In genomic region chr2:3376821-3377220, GRCh38 we compare ENCODE assay signal across 8 cellular contexts. TPM values are rescaled to one million over a fixed set of nuclear protein-coding genes. Genes with fewer than 3 reads are reported as not detected.
DNase-seq lines count a peak whose midpoint lies in the region; ATAC-seq and TF ChIP-seq lines count a peak whose summit lies in the region.

No MANE protein-coding gene starts in this region.

- H3K9me3 ChIP-seq in adipocyte (ENCODE audit: control insufficient read depth, low read length) (no peaks in the 10 kb centered on the region), liver (ENCODE audit: control insufficient read depth in 4 of 4, low read length in 3 of 4) (no peaks in the 10 kb centered on the region), thymus (ENCODE audit: control insufficient read depth) (no peaks in the 10 kb centered on the region)

- no peak for TF ChIP-seq RAD21 in liver (IDR thresholded peaks at IDR 0.05)

- H3K27me3 Mint-ChIP-seq in activated T-cell treated with anti-CD3 and anti-CD28 coated beads, Interleukin-2, amount 50 U/mL, for 72 hours (ENCODE audit: low read depth): no peaks in the 10 kb centered on the region

- peak overlapping the region; percentile 97 to 99 for H3K4me3 Mint-ChIP-seq in activated T-cell treated with anti-CD3 and anti-CD28 coated beads, Interleukin-2, amount 50 U/mL, for 72 hours

- peak overlapping the region; percentile 95 for H3K27ac Mint-ChIP-seq in activated T-cell treated with anti-CD3 and anti-CD28 coated beads, Interleukin-2, amount 50 U/mL, for 72 hours

- H3K4me1 Mint-ChIP-seq in activated T-cell treated with anti-CD3 and anti-CD28 coated beads, Interleukin-2, amount 50 U/mL, for 72 hours (ENCODE audit: low read depth): peaks cover 38% of the 10 kb centered on the region

- no peak for TF ChIP-seq CTCF in liver (IDR thresholded peaks at IDR 0.05; ENCODE audit: low read depth, low read length, missing input control)

- peaks cover 0 to 1% of the 10 kb centered on the region in 2 donors for H3K9me3 Mint-ChIP-seq in activated T-cell treated with anti-CD3 and anti-CD28 coated beads, Interleukin-2, amount 50 U/mL, for 72 hours

- ATAC-seq in activated T-cell treated with anti-CD3 and anti-CD28 coated beads, Interleukin-2, amount 50 U/mL, for 72 hours (replicated peaks in 1 of 2): no peak
- ATAC-seq in GM18519 (IDR thresholded peaks at IDR 0.05; ENCODE audit: low FRiP score, unreplicated experiment): no peak
- no peak for ATAC-seq in HG03280 (IDR thresholded peaks at IDR 0.05; ENCODE audit: unreplicated experiment)

- H3K4me3 ChIP-seq in adipocyte (ENCODE audit: low read length) (peak overlapping the region; percentile 93), liver (ENCODE audit: low read depth in 1 of 3, low read length in 3 of 3) (peak overlapping the region; percentile 93 to 99 (median 96)), thymus (ENCODE audit: low read length) (peak overlapping the region; percentile 81)

- CTCF ChIA-PET in HEK293T (lab: Yijun Ruan, JAX): no interaction called here

- H3K36me3 ChIP-seq in adipocyte (ENCODE audit: control insufficient read depth, insufficient read depth, low read length, severe bottlenecking): peaks cover 3% of the 10 kb centered on the region
- H3K36me3 ChIP-seq in liver (ENCODE audit: control insufficient read depth in 4 of 4, insufficient read depth in 3 of 4, low read depth in 1 of 4, low read length in 3 of 4): peaks cover 0 to 3% (median 0%) of the 10 kb centered on the region in 4 donors
- H3K36me3 ChIP-seq in thymus (ENCODE audit: control insufficient read depth, insufficient read depth): no peaks in the 10 kb centered on the region

- H3K9ac ChIP-seq in adipocyte (ENCODE audit: low read length): peak overlapping the region; percentile 83
- peak overlapping the region in 1 of 2 donors; percentile 75 for H3K9ac ChIP-seq in liver (ENCODE audit: low read depth in 1 of 2, low read length in 2 of 2)

- peaks cover 7 to 9% of the 10 kb centered on the region in 2 donors for H3K36me3 Mint-ChIP-seq in activated T-cell treated with anti-CD3 and anti-CD28 coated beads, Interleukin-2, amount 50 U/mL, for 72 hours (ENCODE audit: insufficient read depth in 2 of 2)

- peaks cover 26% of the 10 kb centered on the region for H3K4me1 ChIP-seq in adipocyte (ENCODE audit: control insufficient read depth, insufficient read depth, low read length)
- H3K4me1 ChIP-seq in liver (ENCODE audit: control insufficient read depth in 4 of 4, insufficient read depth in 4 of 4, low read length in 3 of 4): peaks cover 5 to 37% (median 32%) of the 10 kb centered on the region in 4 donors
- peaks cover 15% of the 10 kb centered on the region for H3K4me1 ChIP-seq in thymus (ENCODE audit: control insufficient read depth, insufficient read depth, low read length)

- H3K27ac ChIP-seq in liver (ENCODE audit: low read depth in 1 of 2, low read length in 2 of 2): no peak overlapping the region
- no peak overlapping the region for H3K27ac ChIP-seq in thymus (ENCODE audit: low read depth)

- WGBS in liver: 70% methylated on average over 6 of the region's 6 CpGs
- WGBS in thymus: 83% methylated on average over 6 of the region's 6 CpGs

- DNase-seq in activated T-cell treated with anti-CD3 and anti-CD28 coated beads, Interleukin-2, amount 50 U/mL, for 72 hours: no peak
- DNase-seq in activated T-cell treated with anti-CD3 and anti-CD28 coated beads, Interleukin-2, amount 50 U/mL, for 48 hours: no peak
- DNase-seq in adipocyte (ENCODE audit: low read depth): no peak
- no peak for DNase-seq in HEK293T (ENCODE audit: extremely low spot score)

- no peaks in the 10 kb centered on the region for H3K27me3 ChIP-seq in adipocyte (replicated peaks; ENCODE audit: control insufficient read depth, insufficient read depth, low read length)
- no peaks in the 10 kb centered on the region for H3K27me3 ChIP-seq in liver (ENCODE audit: control insufficient read depth in 4 of 4, insufficient read depth in 4 of 4, low read length in 3 of 4)
- H3K27me3 ChIP-seq in thymus (ENCODE audit: control insufficient read depth, insufficient read depth): no peaks in the 10 kb centered on the region

- POLR2A ChIA-PET in HEK293T (lab: Yijun Ruan, JAX): no interaction called here

TF ChIP-seq in liver, 16 proteins besides CTCF, POLR2A, EP300 and RAD21:
- TF ChIP-seq FOXA1 (IDR thresholded peaks at IDR 0.05) (no peak), RXRA (IDR thresholded peaks at IDR 0.05) (no peak), MAX (IDR thresholded peaks at IDR 0.05) (no peak), FOXA2 (IDR thresholded peaks at IDR 0.05) (no peak), EGR1 (IDR thresholded peaks at IDR 0.05; ENCODE audit: low read depth in 2 of 2) (no peak)

TF ChIP-seq in HEK293T, 16 proteins besides CTCF, POLR2A, EP300 and RAD21:
- TF ChIP-seq HDGF (IDR thresholded peaks at IDR 0.05; ENCODE audit: borderline replicate concordance): no peak
- no peak for TF ChIP-seq LEF1 (IDR thresholded peaks at IDR 0.05; ENCODE audit: borderline replicate concordance)
- no peak for TF ChIP-seq CTBP1 (IDR thresholded peaks at IDR 0.05; ENCODE audit: borderline replicate concordance)
- no peak for TF ChIP-seq FOXK2 (IDR thresholded peaks at IDR 0.05)

RNA-seq across cellular contexts. Expression of gene EIPR1, which starts 0.8 kb away (rescaled TPM):
- 10 to 100 TPM; 34.5 to 35.1 TPM for total RNA-seq in activated T-cell treated with anti-CD3 and anti-CD28 coated beads, Interleukin-2, amount 50 U/mL, for 72 hours
- total RNA-seq in liver: 10 to 100 TPM; 11.9 to 12.1 TPM
- polyA plus RNA-seq in liver (10 to 100 TPM in 1 of 2 donors, 1 to 10 TPM in 1; 7.6 to 10.9 TPM), thymus (21.3 TPM)

RNA-seq across cellular contexts. Expression of gene TRAPPC12, which starts 2.7 kb away (rescaled TPM):
- 10 to 100 TPM; 85.4 to 86.0 TPM for total RNA-seq in activated T-cell treated with anti-CD3 and anti-CD28 coated beads, Interleukin-2, amount 50 U/mL, for 72 hours
- total RNA-seq in liver: 10 to 100 TPM; 42.7 to 60.9 TPM
- polyA plus RNA-seq in liver (10 to 100 TPM; 30.2 to 36.7 TPM), thymus (136 TPM)
